Comparison of ENCODE assay signal across 28 cellular contexts in genomic region chr21:16571594-16571993, GRCh38.
A peak's percentile ranks its signal among the peaks of the same experiment; 100 is the strongest.
DNase-seq lines count a peak whose midpoint lies in the region; ATAC-seq and TF ChIP-seq lines count a peak whose summit lies in the region.
"Had no signal": no experiment of that assay in that cellular context is flagged by ENCODE, and none has a peak within 500 bp of the region (broad histone marks: within the 10 kb centered on the region; RNA-seq: fewer than 3 reads in every experiment).

No MANE protein-coding gene starts in this region.

- H3K36me3 ChIP-seq in PC-3 (ENCODE audit: low read depth, low read length) (no peaks in the 10 kb centered on the region), psoas muscle (ENCODE audit: insufficient read depth in 1 of 2, low read depth in 1 of 2) (no peaks in the 10 kb centered on the region)
- H3K36me3 ChIP-seq: colonic mucosa, esophagus muscularis mucosa, lower lobe of right lung had no signal

- no peaks in the 10 kb centered on the region for H3K27me3 ChIP-seq in PC-3 (ENCODE audit: low read length)
- no peaks in the 10 kb centered on the region for H3K27me3 ChIP-seq in psoas muscle (ENCODE audit: insufficient read depth in 3 of 3, low read length in 2 of 3)
- H3K27me3 ChIP-seq: colonic mucosa, esophagus muscularis mucosa had no signal

- 30 to 53% (median 45%) methylated on average over 3 of the region's 3 CpGs for WGBS in psoas muscle, 3 donors

- CTCF ChIA-PET in PC-3 (lab: Charles Lee), result no interaction called here
- CTCF ChIA-PET in RWPE1 (lab: Yijun Ruan, JAX), result no interaction called here

- intact Hi-C loops in PC-3 (cut with micrococcal nuclease), result no loop called here
- intact Hi-C loops in psoas muscle (cut with DNase I), result loop anchor here in 1 of 2 donors (5.0 kb wide), 1 partner anchor 34 kb away; no protein-coding TSS in a partner anchor

- H2AFZ ChIP-seq in PC-3 (ENCODE audit: low read length), result peak overlapping the region; percentile 46; the same call in 1 of the 2 replicates

- no peaks in the 10 kb centered on the region for H3F3A ChIP-seq in PC-3 (ENCODE audit: low read length, unreplicated experiment)

- POLR2A ChIA-PET in PC-3 (lab: Charles Lee; ENCODE audit: unreplicated experiment), result no interaction called here
- POLR2A ChIA-PET in RWPE1 (lab: Yijun Ruan, JAX; ENCODE audit: low non-redundant PET), result no interaction called here

- H3K4me3 ChIP-seq in AG10803 (ENCODE audit: low read length) (no peak overlapping the region), PC-3 (ENCODE audit: low read length) (no peak overlapping the region), psoas muscle (peak overlapping the region; percentile 37)
- H3K4me3 ChIP-seq: colonic mucosa, esophagus muscularis mucosa, lower lobe of right lung, skin epidermis had no signal

- no peaks in the 10 kb centered on the region for H3K79me2 ChIP-seq in PC-3 (ENCODE audit: low read length)

- H3K4me1 ChIP-seq in PC-3 (ENCODE audit: insufficient read depth, low read length), result peaks cover 6% of the 10 kb centered on the region; the same call in 1 of the 2 replicates
- peaks cover 19% of the 10 kb centered on the region for H3K4me1 ChIP-seq in psoas muscle
- H3K4me1 ChIP-seq: colonic mucosa, lower lobe of right lung had no signal

- H3K9ac ChIP-seq in PC-3 (ENCODE audit: low read length), result no peak overlapping the region

- peak overlapping the region; percentile 56 for H3K4me2 ChIP-seq in PC-3 (ENCODE audit: low read length)

- ATAC-seq in PC-3 (no peak), psoas muscle (peak in 3 of 4 donors; percentile 70 to 90 (median 88)), GM21381 (IDR thresholded peaks at IDR 0.05; ENCODE audit: unreplicated experiment) (no peak)
- ATAC-seq: activated CD8-positive, alpha-beta T cell treated with anti-CD3 and anti-CD28 coated beads, Interleukin-2, amount 10 ng/mL, durations not matched to agents 7 days and 5 days; lower lobe of right lung; T-cell had no signal

- H3K9me3 ChIP-seq in PC-3 (ENCODE audit: low read length) (no peaks in the 10 kb centered on the region), psoas muscle (no peaks in the 10 kb centered on the region)
- H3K9me3 ChIP-seq: colonic mucosa, esophagus muscularis mucosa, lower lobe of right lung had no signal

- TF ChIP-seq CTCF in AG10803 (conservative IDR thresholded peaks at IDR 0.05; ENCODE audit: low read length), result no peak
- no peak for TF ChIP-seq CTCF in PC-3 (conservative IDR thresholded peaks at IDR 0.05; ENCODE audit: low read depth, low read length)
- no peak for TF ChIP-seq CTCF in psoas muscle (IDR thresholded peaks at IDR 0.05)
- no peak for TF ChIP-seq CTCF in RWPE1 (conservative IDR thresholded peaks at IDR 0.05; ENCODE audit: low read depth)

- BruUV-seq in PC-3 (replicated peaks; lab: Mats Ljungman, UMichigan), result no TSS peak

- peak overlapping the region; percentile 10; the same call in 1 of the 2 replicates for H3K27ac ChIP-seq in PC-3 (ENCODE audit: low read length)
- peak overlapping the region; percentile 54 for H3K27ac ChIP-seq in psoas muscle
- no peak overlapping the region for H3K27ac ChIP-seq in RWPE1
- H3K27ac ChIP-seq: colonic mucosa, esophagus muscularis mucosa, HL-60, lower lobe of right lung, skin epidermis had no signal

- DNase-seq in AG10803 (ENCODE audit: low read depth) (peak; percentile 5), PC-3 (no peak), fibroblast of gingiva (ENCODE audit: low read depth) (peak; percentile 40), psoas muscle (no peak), RWPE1 (ENCODE audit: low spot score) (no peak), DMS53 (lab: John Stamatoyannopoulos, UW) (no peak)
- no peak for DNase-seq in stimulated activated naive CD4-positive, alpha-beta T cell treated with Interleukin-2 at 50 U/mL for 16 hours (lab: John Stamatoyannopoulos, UW)
- DNase-seq: activated CD4-positive, CD25-positive, alpha-beta regulatory T cell treated with anti-CD3 and anti-CD28 coated beads, Interleukin-2, amount 50 U/mL, for 72 hours; activated CD8-positive, alpha-beta T cell treated with anti-CD3 and anti-CD28 coated beads, Interleukin-2, amount 10 ng/mL, durations not matched to agents 7 days and 5 days; activated gamma-delta T cell; activated T-cell treated with anti-CD3 and anti-CD28 coated beads, Interleukin-2, amount 50 U/mL, for 1 hour; C1 segment of cervical spinal cord; colonic mucosa; DND-41; H9; lower lobe of right lung; NCI-H1105 treated with DMSO at 0.1 percent for 48 hours; NCI-H2081; NCI-H446; NCI-H82; OCI-M1; SHP77; stimulated activated CD4-positive, alpha-beta T cell treated with anti-CD3 and anti-CD28 coated beads, Interleukin-1b, Interleukin-23, amount 100 ng/mL, for 48 hours; T-cell had no signal

- no peaks in the 10 kb centered on the region for H4K20me1 ChIP-seq in PC-3 (ENCODE audit: low read length)

- no peaks in the 10 kb centered on the region for H3K9me2 ChIP-seq in PC-3 (replicated peaks; ENCODE audit: low read length)

Comparison
In these comparisons a context has a peak if more than half of its experiments do, and no peak if none do; other contexts are left out.
1. DNase-seq: peak in AG10803 (single experiment) and fibroblast of gingiva (single experiment); none in PC-3 (single experiment), psoas muscle (0 of 2), stimulated activated naive CD4-positive, alpha-beta T cell treated with Interleukin-2 at 50 U/mL for 16 hours (single experiment), RWPE1 (single experiment) and DMS53 (single experiment).
2. ATAC-seq: peak in psoas muscle (3 of 4); none in PC-3 (single experiment) and GM21381 (single experiment).